Comparison of ENCODE assay signal across 9 cellular contexts in the genomic region with DNA sequence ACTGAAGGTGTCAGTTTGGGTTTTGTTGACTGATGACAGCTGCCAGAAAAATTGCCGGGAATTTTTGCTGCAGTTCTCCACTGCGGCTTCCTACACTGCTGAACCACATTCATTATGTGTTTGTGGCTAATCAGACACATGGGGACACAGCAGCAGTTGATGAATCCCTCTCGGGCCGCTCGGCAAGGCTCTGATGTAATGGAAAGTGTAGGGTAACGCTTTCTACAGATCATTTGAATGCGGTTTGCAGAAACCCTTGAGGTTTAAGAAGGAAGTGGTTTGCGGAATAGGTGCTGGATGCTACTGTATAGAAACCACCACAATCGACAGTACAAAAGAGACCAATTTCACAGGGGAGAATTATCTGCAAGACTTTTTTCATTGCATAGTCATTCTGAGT.
A peak's percentile ranks its signal among the peaks of the same experiment; 100 is the strongest.
DNase-seq lines count a peak whose midpoint lies in the region; ATAC-seq, FAIRE-seq and TF ChIP-seq lines count a peak whose summit lies in the region.
"Had no signal": no experiment of that assay in that cellular context is flagged by ENCODE, and none has a peak within 500 bp of the region (broad histone marks: within the 10 kb centered on the region; RNA-seq: fewer than 3 reads in every experiment).

No MANE protein-coding gene starts in this region.

- no TSS peak for BruUV-seq in MCF 10A (replicated peaks; lab: Mats Ljungman, UMichigan)

- H3K9me3 ChIP-seq in osteoblast (ENCODE audit: low read depth, low read length) = no peaks in the 10 kb centered on the region
- no peaks in the 10 kb centered on the region for H3K9me3 ChIP-seq in kidney (ENCODE audit: control insufficient read depth in 1 of 2, low read length in 2 of 2)
- H3K9me3 ChIP-seq: neutrophil had no signal

- FAIRE-seq in kidney (lab: Jason Lieb, UNC) = no peak

- H3K9me3 Mint-ChIP-seq in MCF 10A (ENCODE audit: unreplicated experiment) = no peaks in the 10 kb centered on the region

- no peaks in the 10 kb centered on the region for H3K36me3 Mint-ChIP-seq in MCF 10A (ENCODE audit: insufficient read depth, unreplicated experiment)

- no peak overlapping the region for H3K4me3 Mint-ChIP-seq in MCF 10A (ENCODE audit: unreplicated experiment)

- no peaks in the 10 kb centered on the region for H3K27me3 Mint-ChIP-seq in MCF 10A (ENCODE audit: insufficient read depth, unreplicated experiment)

- peak overlapping the region; percentile 43 for H3K4me3 ChIP-seq in osteoblast (ENCODE audit: insufficient read depth, low read length)
- H3K4me3 ChIP-seq in kidney (ENCODE audit: low read length in 2 of 2) = no peak overlapping the region

- CTCF ChIA-PET in MCF 10A (lab: Yijun Ruan, JAX) = no interaction called here

- peak overlapping the region; percentile 53 for H3K4me2 ChIP-seq in osteoblast (ENCODE audit: insufficient read depth, low read length)

- peaks cover 3% of the 10 kb centered on the region for H3K27me3 ChIP-seq in osteoblast (ENCODE audit: insufficient read depth, low read length)

- H4K20me1 ChIP-seq in osteoblast (ENCODE audit: insufficient read depth, low read length) = no peaks in the 10 kb centered on the region

- no peaks in the 10 kb centered on the region for H3K79me2 ChIP-seq in osteoblast (ENCODE audit: insufficient read depth, low read length)

- no peak overlapping the region for H3K27ac Mint-ChIP-seq in MCF 10A (ENCODE audit: low read depth, unreplicated experiment)

- H3K36me3 ChIP-seq in osteoblast (ENCODE audit: insufficient read depth, low read length) (no peaks in the 10 kb centered on the region), kidney (ENCODE audit: control insufficient read depth in 1 of 2, insufficient read depth in 2 of 2, low read length in 2 of 2) (no peaks in the 10 kb centered on the region)
- H3K36me3 ChIP-seq: neutrophil had no signal

- H2AFZ ChIP-seq in osteoblast (ENCODE audit: low read length) = peak overlapping the region; percentile 36

- no peak for TF ChIP-seq CTCF in osteoblast (IDR thresholded peaks at IDR 0.05; ENCODE audit: extremely low read depth, low read depth, low read length)
- no peak for TF ChIP-seq CTCF in kidney (IDR thresholded peaks at IDR 0.05; ENCODE audit: borderline replicate concordance, extremely low read depth, insufficient read depth)
- no peak for TF ChIP-seq CTCF in MCF 10A (IDR thresholded peaks at IDR 0.05; ENCODE audit: unreplicated experiment)

- H3K4me1 ChIP-seq in osteoblast (ENCODE audit: insufficient read depth, low read length) (peaks cover 17% of the 10 kb centered on the region), kidney (ENCODE audit: control insufficient read depth in 1 of 2, insufficient read depth in 1 of 2, low read depth in 1 of 2, low read length in 2 of 2) (no peaks in the 10 kb centered on the region)

- ATAC-seq in GM18517 (IDR thresholded peaks at IDR 0.05; ENCODE audit: unreplicated experiment) = peak; percentile 100
- ATAC-seq in HG02840 (IDR thresholded peaks at IDR 0.05; ENCODE audit: low FRiP score, unreplicated experiment) = peak; percentile 98

- POLR2A ChIA-PET in MCF 10A (lab: Yijun Ruan, JAX) = interaction anchor here (0.7 to 2.8 kb wide), 3 partner anchors 10 to 45 kb away, joined by 3 to 17 read pairs (median 3); no protein-coding TSS in a partner anchor

- intact Hi-C loops in kidney (cut with DNase I) = no loop called here
- intact Hi-C loops in MCF 10A (cut with micrococcal nuclease) = no loop called here

- H3K4me1 Mint-ChIP-seq in MCF 10A (ENCODE audit: insufficient read depth, unreplicated experiment) = peaks cover 12% of the 10 kb centered on the region

- H3K27ac ChIP-seq in osteoblast (ENCODE audit: low read depth, low read length) (peak overlapping the region; percentile 63), kidney (ENCODE audit: low read depth in 2 of 2, low read length in 2 of 2) (no peak overlapping the region)
- H3K27ac ChIP-seq: neutrophil had no signal

- peak; percentile 13 for DNase-seq in NCI-H69 (lab: John Stamatoyannopoulos, UW)
- DNase-seq in activated T-cell treated with anti-CD3 and anti-CD28 coated beads, Interleukin-2, amount 50 U/mL, for 48 hours = peak; percentile 70
- DNase-seq in osteoblast (ENCODE audit: insufficient read length, low spot score, missing footprints) = peak; percentile 80
- DNase-seq in kidney = no peak
- DNase-seq in MCF 10A (ENCODE audit: unreplicated experiment) = no peak
- no peak for DNase-seq in inferior parietal cortex (ENCODE audit: extremely low spot score)

- no peak overlapping the region for H3K9ac ChIP-seq in kidney (ENCODE audit: low read length in 2 of 2)

Comparison
In these comparisons a context has a peak if more than half of its experiments do, and no peak if none do; other contexts are left out.
1. DNase-seq: peak in NCI-H69 (single experiment), activated T-cell treated with anti-CD3 and anti-CD28 coated beads, Interleukin-2, amount 50 U/mL, for 48 hours (2 of 2) and osteoblast (single experiment); none in kidney (single experiment), MCF 10A (single experiment) and inferior parietal cortex (single experiment).